In genomic region chr2:128437181-128437520, GRCh38 we compare ENCODE assay signal across 27 cellular contexts.
DNase-seq lines count a peak whose midpoint lies in the region; ATAC-seq and TF ChIP-seq lines count a peak whose summit lies in the region.
"Had no signal": no experiment of that assay in that cellular context is flagged by ENCODE, and none has a peak within 500 bp of the region (broad histone marks: within the 10 kb centered on the region; RNA-seq: fewer than 3 reads in every experiment).

No MANE protein-coding gene starts in this region.

- H4K8ac ChIP-seq in neuronal stem cell (ENCODE audit: low read depth, low read length), result no peak overlapping the region

- TF ChIP-seq CTCF in WERI-Rb-1 (IDR thresholded peaks at IDR 0.05; ENCODE audit: low read depth, low read length) (no peak), tibial artery (IDR thresholded peaks at IDR 0.05) (no peak), brain microvascular endothelial cell (IDR thresholded peaks at IDR 0.05; ENCODE audit: low read depth, low read length, missing control alignments) (no peak), prostate gland (IDR thresholded peaks at IDR 0.05) (no peak)

- H2BK5ac ChIP-seq in neuronal stem cell (ENCODE audit: low read length), result no peak overlapping the region

- no peaks in the 10 kb centered on the region for H3K36me3 Mint-ChIP-seq in activated CD8-positive, alpha-beta memory T cell treated with anti-CD3 and anti-CD28 coated beads, Interleukin-2, amount 10 ng/mL, durations not matched to agents 7 days and 5 days
- H3K36me3 Mint-ChIP-seq: activated naive CD8-positive, alpha-beta T cell; CD4-positive, alpha-beta memory T cell had no signal

- H3K27me3 ChIP-seq in WERI-Rb-1 (ENCODE audit: insufficient read depth, low read depth, severe bottlenecking) (no peaks in the 10 kb centered on the region), neuronal stem cell (ENCODE audit: control insufficient read depth in 3 of 3, insufficient read depth in 3 of 3, low read depth in 1 of 3, low read length in 3 of 3) (no peaks in the 10 kb centered on the region), tibial artery (no peaks in the 10 kb centered on the region), brain microvascular endothelial cell (replicated peaks) (no peaks in the 10 kb centered on the region), prostate gland (replicated peaks; ENCODE audit: insufficient read depth) (no peaks in the 10 kb centered on the region)
- H3K27me3 ChIP-seq: cardiac muscle cell, gastrocnemius medialis, hepatocyte, right atrium auricular region had no signal

- H3K4me1 Mint-ChIP-seq in activated CD8-positive, alpha-beta memory T cell treated with anti-CD3 and anti-CD28 coated beads, Interleukin-2, amount 10 ng/mL, durations not matched to agents 7 days and 5 days, result peaks cover 2% of the 10 kb centered on the region

- peak overlapping the region; percentile 61 for H3K4ac ChIP-seq in neuronal stem cell (ENCODE audit: low read length)

- TF ChIP-seq POLR2A in prostate gland (IDR thresholded peaks at IDR 0.05), result no peak

- no peak overlapping the region for H3K18ac ChIP-seq in neuronal stem cell (ENCODE audit: low read length)

- no peak for ATAC-seq in activated CD8-positive, alpha-beta memory T cell treated with anti-CD3 and anti-CD28 coated beads, Interleukin-2, amount 10 ng/mL, durations not matched to agents 7 days and 5 days
- ATAC-seq: gastrocnemius medialis, left cardiac atrium, PC-3 had no signal

- H3K4me1 ChIP-seq in neuronal stem cell (ENCODE audit: control insufficient read depth in 2 of 2, insufficient read depth in 1 of 2, low read depth in 1 of 2, low read length in 2 of 2), result peaks cover 0 to 3% of the 10 kb centered on the region in 2 donors
- H3K4me1 ChIP-seq in tibial artery, result peaks cover 0 to 32% (median 22%) of the 10 kb centered on the region in 4 donors
- H3K4me1 ChIP-seq in prostate gland (replicated peaks), result no peaks in the 10 kb centered on the region
- H3K4me1 ChIP-seq: gastrocnemius medialis had no signal

- H4K91ac ChIP-seq in neuronal stem cell (ENCODE audit: low read depth, low read length, poor library complexity), result no peak overlapping the region

- in situ Hi-C loops in brain microvascular endothelial cell (cut with HindIII; ENCODE audit: low pct_ligation_motif_present, low sequenced_read_pairs), result no loop called here

- no peak overlapping the region for H2BK12ac ChIP-seq in neuronal stem cell (ENCODE audit: low read length)

- H3K79me1 ChIP-seq in neuronal stem cell (ENCODE audit: low read depth, low read length), result peaks cover 2% of the 10 kb centered on the region

- H3K4me2 ChIP-seq in neuronal stem cell (ENCODE audit: insufficient read depth, low read length, poor library complexity, severe bottlenecking), result no peak overlapping the region
- H3K4me2 ChIP-seq: hepatocyte had no signal

- H2BK15ac ChIP-seq in neuronal stem cell (ENCODE audit: low read length), result peak overlapping the region; percentile 83

- H3K23ac ChIP-seq in neuronal stem cell (ENCODE audit: low read depth, low read length, poor library complexity), result peak overlapping the region; percentile 83

- H2AFZ ChIP-seq in neuronal stem cell (ENCODE audit: low read length), result no peak overlapping the region
- H2AFZ ChIP-seq: GM23248, hepatocyte had no signal

- no peak overlapping the region for H3K9ac ChIP-seq in neuronal stem cell (ENCODE audit: low read depth, low read length, poor library complexity)
- H3K9ac ChIP-seq: GM23248 had no signal

- no peak overlapping the region for H3K27ac Mint-ChIP-seq in activated CD8-positive, alpha-beta memory T cell treated with anti-CD3 and anti-CD28 coated beads, Interleukin-2, amount 10 ng/mL, durations not matched to agents 7 days and 5 days
- H3K27ac Mint-ChIP-seq: activated CD4-positive, alpha-beta T cell treated with anti-CD3 and anti-CD28 coated beads, Interleukin-2, amount 10 ng/mL, durations not matched to agents 7 days and 5 days; activated naive CD8-positive, alpha-beta T cell; CD4-positive, alpha-beta memory T cell had no signal

- H3K9me3 ChIP-seq in WERI-Rb-1 (ENCODE audit: severe bottlenecking) (no peaks in the 10 kb centered on the region), neuronal stem cell (replicated peaks in 1 of 2; ENCODE audit: control insufficient read depth in 2 of 2, insufficient read depth in 1 of 2, low read depth in 1 of 2, low read length in 2 of 2) (no peaks in the 10 kb centered on the region), tibial artery (no peaks in the 10 kb centered on the region), prostate gland (no peaks in the 10 kb centered on the region)
- H3K9me3 ChIP-seq: esophagus squamous epithelium, gastrocnemius medialis, right atrium auricular region had no signal

- H3K27me3 Mint-ChIP-seq in activated CD8-positive, alpha-beta memory T cell treated with anti-CD3 and anti-CD28 coated beads, Interleukin-2, amount 10 ng/mL, durations not matched to agents 7 days and 5 days, result peaks cover 8% of the 10 kb centered on the region

- no peaks in the 10 kb centered on the region for H3K9me3 Mint-ChIP-seq in activated CD8-positive, alpha-beta memory T cell treated with anti-CD3 and anti-CD28 coated beads, Interleukin-2, amount 10 ng/mL, durations not matched to agents 7 days and 5 days (ENCODE audit: low read depth)
- H3K9me3 Mint-ChIP-seq: activated CD4-positive, alpha-beta T cell treated with anti-CD3 and anti-CD28 coated beads, Interleukin-2, amount 10 ng/mL, durations not matched to agents 7 days and 5 days had no signal

- H3K27ac ChIP-seq in WERI-Rb-1 (no peak overlapping the region), neuronal stem cell (replicated peaks; ENCODE audit: low read length) (no peak overlapping the region), tibial artery (no peak overlapping the region), brain microvascular endothelial cell (no peak overlapping the region), prostate gland (no peak overlapping the region)
- H3K27ac ChIP-seq: cardiac muscle cell, gastrocnemius medialis, GM23248, hepatocyte, right atrium auricular region had no signal

- intact Hi-C loops in tibial artery (cut with DNase I; ENCODE audit: low total_unique reads) (no loop called here), prostate gland (cut with DNase I) (no loop called here)

- H2BK120ac ChIP-seq in neuronal stem cell (ENCODE audit: low read depth, low read length), result no peak overlapping the region

- H2AK5ac ChIP-seq in neuronal stem cell (ENCODE audit: low read depth, low read length), result peak overlapping the region; percentile 73

- no peak overlapping the region for H3K14ac ChIP-seq in neuronal stem cell (ENCODE audit: low read length)

- H3K36me3 ChIP-seq in WERI-Rb-1, result no peaks in the 10 kb centered on the region
- H3K36me3 ChIP-seq in neuronal stem cell (replicated peaks in 1 of 2; ENCODE audit: control insufficient read depth in 2 of 2, insufficient read depth in 2 of 2, low read length in 2 of 2), result no peaks in the 10 kb centered on the region
- H3K36me3 ChIP-seq in tibial artery, result no peaks in the 10 kb centered on the region
- H3K36me3 ChIP-seq in brain microvascular endothelial cell (replicated peaks), result no peaks in the 10 kb centered on the region
- H3K36me3 ChIP-seq in prostate gland, result no peaks in the 10 kb centered on the region
- H3K36me3 ChIP-seq: cardiac muscle cell, esophagus squamous epithelium, gastrocnemius medialis, right atrium auricular region had no signal

- H3K4me3 ChIP-seq in WERI-Rb-1 (ENCODE audit: low read depth, low read length) (no peak overlapping the region), neuronal stem cell (ENCODE audit: low read length in 2 of 2) (no peak overlapping the region), tibial artery (no peak overlapping the region), brain microvascular endothelial cell (ENCODE audit: low read depth, low read length) (no peak overlapping the region), prostate gland (no peak overlapping the region)
- H3K4me3 ChIP-seq: cardiac muscle cell, esophagus squamous epithelium, gastrocnemius medialis, GM23248, hepatocyte, right atrium auricular region had no signal

- CTCF ChIA-PET in activated CD8-positive, alpha-beta memory T cell treated with anti-CD3 and anti-CD28 coated beads, Interleukin-2, amount 10 ng/mL, durations not matched to agents 7 days and 5 days (lab: Charles Lee), result no interaction called here

- DNase-seq in activated CD8-positive, alpha-beta memory T cell treated with anti-CD3 and anti-CD28 coated beads, Interleukin-2, amount 50 U/mL, for 4 hours, result peak; percentile 4
- DNase-seq in activated CD8-positive, alpha-beta memory T cell treated with anti-CD3 and anti-CD28 coated beads, Interleukin-2, amount 10 ng/mL, durations not matched to agents 7 days and 5 days, result no peak
- DNase-seq in WERI-Rb-1 (peak; percentile 2), neuronal stem cell (ENCODE audit: low spot score) (no peak), tibial artery (peak; percentile 18 to 53), NCI-H82 treated with DMSO at 0.1 percent for 48 hours (lab: John Stamatoyannopoulos, UW; ENCODE audit: unreplicated experiment) (no peak), brain microvascular endothelial cell (no peak), prostate gland (ENCODE audit: low spot score) (no peak)
- DNase-seq: activated CD4-positive, alpha-beta T cell treated with anti-CD3 and anti-CD28 coated beads, Interleukin-2, amount 10 ng/mL, durations not matched to agents 7 days and 5 days; CD4-positive, alpha-beta memory T cell; esophagus squamous epithelium; gastrocnemius medialis; left cardiac atrium; mesendoderm; NCI-H1105; NCI-H187 treated with DMSO at 0.1 percent for 48 hours; NCI-H524 treated with DMSO at 0.1 percent for 48 hours; NK-92 treated with Interleukin-12 subunit alpha and Interleukin-12 subunit beta, amount 100 ng/mL, for 24 hours; nucleus accumbens; PC-3; SHP77; stimulated activated CD4-positive, alpha-beta T cell treated with anti-CD3 and anti-CD28 coated beads, Interleukin-2, amount 100 ng/mL, for 48 hours had no signal

- WGBS in neuronal stem cell (ENCODE audit: extremely low coverage in 2 of 2, insufficient read length in 2 of 2, insufficient replicate concordance in 1 of 2), 2 donors, result no CpG with 5 or more reads among the region's 8 CpGs
- 88% methylated on average over 8 of the region's 8 CpGs for WGBS in prostate gland

- H3K4me3 Mint-ChIP-seq in activated CD8-positive, alpha-beta memory T cell treated with anti-CD3 and anti-CD28 coated beads, Interleukin-2, amount 10 ng/mL, durations not matched to agents 7 days and 5 days, result no peak overlapping the region
- H3K4me3 Mint-ChIP-seq: activated CD4-positive, alpha-beta T cell treated with anti-CD3 and anti-CD28 coated beads, Interleukin-2, amount 10 ng/mL, durations not matched to agents 7 days and 5 days; activated naive CD8-positive, alpha-beta T cell; CD4-positive, alpha-beta memory T cell had no signal

Comparison
In these comparisons a context has a peak if more than half of its experiments do, and no peak if none do; other contexts are left out.
1. DNase-seq: peak in activated CD8-positive, alpha-beta memory T cell treated with anti-CD3 and anti-CD28 coated beads, Interleukin-2, amount 50 U/mL, for 4 hours (single experiment), WERI-Rb-1 (single experiment) and tibial artery (2 of 2); none in activated CD8-positive, alpha-beta memory T cell treated with anti-CD3 and anti-CD28 coated beads, Interleukin-2, amount 10 ng/mL, durations not matched to agents 7 days and 5 days (single experiment), neuronal stem cell (single experiment), NCI-H82 treated with DMSO at 0.1 percent for 48 hours (single experiment), brain microvascular endothelial cell (single experiment) and prostate gland (single experiment).